ENCODE assay signal across 9 cellular contexts in genomic region chr2:36456227-36456788, GRCh38.
DNase-seq lines count a peak whose midpoint lies in the region; ATAC-seq and TF ChIP-seq lines count a peak whose summit lies in the region.
"Had no signal": no experiment of that assay in that cellular context is flagged by ENCODE, and none has a peak within 500 bp of the region (broad histone marks: within the 10 kb centered on the region; RNA-seq: fewer than 3 reads in every experiment).

No MANE protein-coding gene starts in this region.

- H3K4me3 Mint-ChIP-seq in activated T-cell treated with anti-CD3 and anti-CD28 coated beads, Interleukin-2, amount 50 U/mL, for 72 hours: no peak overlapping the region
- H3K4me3 Mint-ChIP-seq in activated naive CD4-positive, alpha-beta T cell treated with anti-CD3 and anti-CD28 coated beads, Interleukin-2, amount 10 ng/mL, durations not matched to agents 7 days and 5 days: no peak overlapping the region

- no peaks in the 10 kb centered on the region for H3K36me3 Mint-ChIP-seq in activated T-cell treated with anti-CD3 and anti-CD28 coated beads, Interleukin-2, amount 50 U/mL, for 72 hours (ENCODE audit: insufficient read depth in 2 of 2)
- no peaks in the 10 kb centered on the region for H3K36me3 Mint-ChIP-seq in activated naive CD4-positive, alpha-beta T cell treated with anti-CD3 and anti-CD28 coated beads, Interleukin-2, amount 10 ng/mL, durations not matched to agents 7 days and 5 days

- CTCF ChIA-PET in activated naive CD4-positive, alpha-beta T cell treated with anti-CD3 and anti-CD28 coated beads, Interleukin-2, amount 10 ng/mL, durations not matched to agents 7 days and 5 days (lab: Charles Lee): no interaction called here

- H3K9me3 Mint-ChIP-seq in activated T-cell treated with anti-CD3 and anti-CD28 coated beads, Interleukin-2, amount 50 U/mL, for 72 hours: no peaks in the 10 kb centered on the region
- H3K9me3 Mint-ChIP-seq in activated naive CD4-positive, alpha-beta T cell treated with anti-CD3 and anti-CD28 coated beads, Interleukin-2, amount 10 ng/mL, durations not matched to agents 7 days and 5 days: no peaks in the 10 kb centered on the region
- H3K9me3 Mint-ChIP-seq: activated T-helper 2 cell treated with anti-CD3 and anti-CD28 coated beads, Interferon-gamma antibody, Interleukin-2, Interleukin-4, amounts not matched to agents 10 μg/mL and 5 μg/mL and 100 μg/mL, durations not matched to agents 14 hours and 24 hours and 36 hours had no signal

- no peaks in the 10 kb centered on the region for H3K4me1 Mint-ChIP-seq in activated T-cell treated with anti-CD3 and anti-CD28 coated beads, Interleukin-2, amount 50 U/mL, for 72 hours (ENCODE audit: low read depth)
- no peaks in the 10 kb centered on the region for H3K4me1 Mint-ChIP-seq in activated naive CD4-positive, alpha-beta T cell treated with anti-CD3 and anti-CD28 coated beads, Interleukin-2, amount 10 ng/mL, durations not matched to agents 7 days and 5 days

- TF ChIP-seq CTCF in foreskin fibroblast (IDR thresholded peaks at IDR 0.05; ENCODE audit: low read depth, low read length): no peak

- H3K4me3 ChIP-seq in foreskin fibroblast (ENCODE audit: low read depth in 1 of 2, low read length in 2 of 2): peak overlapping the region in 1 of 2 donors; percentile 25

- ATAC-seq in SK-N-SH treated with all-trans-retinoic acid at 6 μM for 48 hours (peak; percentile 43), GM18858 (IDR thresholded peaks at IDR 0.05; ENCODE audit: unreplicated experiment) (no peak)
- no peak for ATAC-seq in activated T-cell treated with anti-CD3 and anti-CD28 coated beads, Interleukin-2, amount 50 U/mL, for 72 hours (replicated peaks in 1 of 2)

- DNase-seq in AG08395 (ENCODE audit: low spot score) (peak; percentile 64), foreskin fibroblast (peak; percentile 85 to 89), occipital lobe (lab: John Stamatoyannopoulos, UW) (peak; percentile 10)
- DNase-seq in central memory CD4-positive, alpha-beta T cell: no peak
- DNase-seq in activated T-cell treated with anti-CD3 and anti-CD28 coated beads, Interleukin-2, amount 50 U/mL, for 72 hours: no peak
- no peak for DNase-seq in activated naive CD4-positive, alpha-beta T cell treated with anti-CD3 and anti-CD28 coated beads, Interleukin-2, amount 10 ng/mL, durations not matched to agents 7 days and 5 days

- H3K27me3 Mint-ChIP-seq in activated T-cell treated with anti-CD3 and anti-CD28 coated beads, Interleukin-2, amount 50 U/mL, for 72 hours (ENCODE audit: low read depth): no peaks in the 10 kb centered on the region
- no peaks in the 10 kb centered on the region for H3K27me3 Mint-ChIP-seq in activated naive CD4-positive, alpha-beta T cell treated with anti-CD3 and anti-CD28 coated beads, Interleukin-2, amount 10 ng/mL, durations not matched to agents 7 days and 5 days

- no peak overlapping the region for H3K27ac Mint-ChIP-seq in activated T-cell treated with anti-CD3 and anti-CD28 coated beads, Interleukin-2, amount 50 U/mL, for 72 hours
- no peak overlapping the region for H3K27ac Mint-ChIP-seq in activated naive CD4-positive, alpha-beta T cell treated with anti-CD3 and anti-CD28 coated beads, Interleukin-2, amount 10 ng/mL, durations not matched to agents 7 days and 5 days
- H3K27ac Mint-ChIP-seq: activated T-helper 2 cell treated with anti-CD3 and anti-CD28 coated beads, Interferon-gamma antibody, Interleukin-2, Interleukin-4, amounts not matched to agents 10 μg/mL and 5 μg/mL and 100 μg/mL, durations not matched to agents 14 hours and 24 hours and 36 hours had no signal

TF ChIP-seq in SK-N-SH treated with all-trans-retinoic acid at 6 μM for 48 hours, 23 proteins besides CTCF, POLR2A, EP300 and RAD21:
- TF ChIP-seq, protein P1, sequence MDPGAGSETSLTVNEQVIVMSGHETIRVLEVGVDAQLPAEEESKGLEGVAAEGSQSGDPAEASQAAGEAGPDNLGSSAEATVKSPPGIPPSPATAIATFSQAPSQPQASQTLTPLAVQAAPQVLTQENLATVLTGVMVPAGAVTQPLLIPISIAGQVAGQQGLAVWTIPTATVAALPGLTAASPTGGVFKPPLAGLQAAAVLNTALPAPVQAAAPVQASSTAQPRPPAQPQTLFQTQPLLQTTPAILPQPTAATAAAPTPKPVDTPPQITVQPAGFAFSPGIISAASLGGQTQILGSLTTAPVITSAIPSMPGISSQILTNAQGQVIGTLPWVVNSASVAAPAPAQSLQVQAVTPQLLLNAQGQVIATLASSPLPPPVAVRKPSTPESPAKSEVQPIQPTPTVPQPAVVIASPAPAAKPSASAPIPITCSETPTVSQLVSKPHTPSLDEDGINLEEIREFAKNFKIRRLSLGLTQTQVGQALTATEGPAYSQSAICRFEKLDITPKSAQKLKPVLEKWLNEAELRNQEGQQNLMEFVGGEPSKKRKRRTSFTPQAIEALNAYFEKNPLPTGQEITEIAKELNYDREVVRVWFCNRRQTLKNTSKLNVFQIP (CRISPR knock-in tag; IDR thresholded peaks at IDR 0.05; ENCODE audit: borderline replicate concordance, low read depth): no peak
- peak; percentile 41; the same call in 1 of the 2 replicates for TF ChIP-seq ISL1 (CRISPR knock-in tag; IDR thresholded peaks at IDR 0.05)
- peak; percentile 64; the same call in 1 of the 2 replicates for TF ChIP-seq CSDC2 (CRISPR knock-in tag; IDR thresholded peaks at IDR 0.05)
- no peak for TF ChIP-seq GLIS3 (CRISPR knock-in tag; IDR thresholded peaks at IDR 0.05)
TF ChIP-seq in SK-N-SH treated with all-trans-retinoic acid at 6 μM for 48 hours: peak in this region for 2.

Comparison
In these comparisons a context has a peak if more than half of its experiments do, and no peak if none do; other contexts are left out.
1. DNase-seq: peak in AG08395 (single experiment), foreskin fibroblast (2 of 2) and occipital lobe (single experiment); none in central memory CD4-positive, alpha-beta T cell (single experiment), activated T-cell treated with anti-CD3 and anti-CD28 coated beads, Interleukin-2, amount 50 U/mL, for 72 hours (0 of 2) and activated naive CD4-positive, alpha-beta T cell treated with anti-CD3 and anti-CD28 coated beads, Interleukin-2, amount 10 ng/mL, durations not matched to agents 7 days and 5 days (single experiment).